ENCODE assay signal across 30 cellular contexts in the genomic region with DNA sequence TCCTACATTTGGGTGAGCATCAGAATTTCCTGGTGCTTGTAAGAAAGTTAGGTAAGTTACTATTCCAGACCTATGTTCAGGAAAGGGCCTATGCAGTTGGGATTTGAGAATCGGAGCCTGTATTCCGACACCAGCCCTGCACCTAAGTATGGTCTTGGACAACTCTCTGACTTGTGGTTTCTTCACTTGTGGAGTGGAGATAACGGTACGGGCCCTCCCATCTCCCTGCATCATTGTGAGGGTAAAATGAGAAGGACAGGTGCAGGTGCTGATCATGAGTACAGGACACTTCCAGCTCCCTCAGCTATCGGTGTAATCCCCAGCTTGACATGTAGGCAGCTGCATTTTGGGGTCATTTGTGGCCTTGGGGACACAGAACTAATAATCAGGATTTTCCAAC.
A peak's percentile ranks its signal among the peaks of the same experiment; 100 is the strongest.
DNase-seq lines count a peak whose midpoint lies in the region; ATAC-seq and TF ChIP-seq lines count a peak whose summit lies in the region.
"Had no signal": no experiment of that assay in that cellular context is flagged by ENCODE, and none has a peak within 500 bp of the region (broad histone marks: within the 10 kb centered on the region; RNA-seq: fewer than 3 reads in every experiment).

No MANE protein-coding gene starts in this region.

- no peak for TF ChIP-seq CTCF in esophagus squamous epithelium (IDR thresholded peaks at IDR 0.05)
- TF ChIP-seq CTCF in RWPE1 (conservative IDR thresholded peaks at IDR 0.05; ENCODE audit: low read depth): no peak

- no peak for ATAC-seq in activated naive CD4-positive, alpha-beta T cell treated with anti-CD3 and anti-CD28 coated beads, Interleukin-2, amount 50 U/mL, for 72 hours
- ATAC-seq in stimulated activated effector memory CD8-positive, alpha-beta T cell treated with anti-CD3 and anti-CD28 coated beads, Interleukin-12 subunit alpha, Interleukin-12 subunit beta, amount 100 ng/mL, for 72 hours: no peak
- ATAC-seq in stimulated activated memory B cell treated with anti-CD40 and anti-IgM and Interleukin-4, amounts not matched to agents 10 μg/mL and 1 μg/mL and 100 μg/mL, for 72 hours: no peak
- no peak for ATAC-seq in GM18502 (IDR thresholded peaks at IDR 0.05; ENCODE audit: poor library complexity, unreplicated experiment)
- ATAC-seq: mucosa of descending colon had no signal

- peaks cover 24 to 79% (median 61%) of the 10 kb centered on the region in 3 donors for H3K4me1 ChIP-seq in esophagus squamous epithelium
- H3K4me1 ChIP-seq: parathyroid adenoma had no signal

- H3K27ac Mint-ChIP-seq in activated naive CD4-positive, alpha-beta T cell treated with anti-CD3 and anti-CD28 coated beads, Interleukin-2, amount 50 U/mL, for 24 hours: peak overlapping the region; percentile 9
- H3K27ac Mint-ChIP-seq in activated naive CD4-positive, alpha-beta T cell treated with anti-CD3 and anti-CD28 coated beads, Interleukin-2, amount 50 U/mL, for 72 hours: peak overlapping the region in 1 of 2 donors; percentile 55
- H3K27ac Mint-ChIP-seq in stimulated activated effector memory CD8-positive, alpha-beta T cell treated with anti-CD3 and anti-CD28 coated beads, Interleukin-12 subunit alpha, Interleukin-12 subunit beta, amount 100 ng/mL, for 72 hours: peak overlapping the region; percentile 88
- no peak overlapping the region for H3K27ac Mint-ChIP-seq in stimulated activated memory B cell treated with anti-CD40 and anti-IgM and Interleukin-4, amounts not matched to agents 10 μg/mL and 1 μg/mL and 100 μg/mL, for 72 hours
- H3K27ac Mint-ChIP-seq: B cell; T-helper 2 cell treated with Interferon-gamma antibody and Interleukin-4, amounts not matched to agents 5 μg/mL and 100 μg/mL, for 36 hours had no signal

- peak overlapping the region in 3 of 4 donors; percentile 10 to 79 (median 76) for H3K27ac ChIP-seq in esophagus squamous epithelium
- no peak overlapping the region for H3K27ac ChIP-seq in RWPE1
- H3K27ac ChIP-seq: KMS-11, parathyroid adenoma, right atrium auricular region had no signal

- H3K27me3 ChIP-seq in esophagus squamous epithelium: no peaks in the 10 kb centered on the region
- H3K27me3 ChIP-seq: dorsolateral prefrontal cortex, MG63, right atrium auricular region, tibial artery, vagina had no signal

- no peaks in the 10 kb centered on the region for H3K36me3 Mint-ChIP-seq in activated naive CD4-positive, alpha-beta T cell treated with anti-CD3 and anti-CD28 coated beads, Interleukin-2, amount 50 U/mL, for 24 hours
- H3K36me3 Mint-ChIP-seq in activated naive CD4-positive, alpha-beta T cell treated with anti-CD3 and anti-CD28 coated beads, Interleukin-2, amount 50 U/mL, for 72 hours: peaks cover 0 to 50% of the 10 kb centered on the region in 2 donors
- no peaks in the 10 kb centered on the region for H3K36me3 Mint-ChIP-seq in stimulated activated effector memory CD8-positive, alpha-beta T cell treated with anti-CD3 and anti-CD28 coated beads, Interleukin-12 subunit alpha, Interleukin-12 subunit beta, amount 100 ng/mL, for 72 hours
- H3K36me3 Mint-ChIP-seq in stimulated activated memory B cell treated with anti-CD40 and anti-IgM and Interleukin-4, amounts not matched to agents 10 μg/mL and 1 μg/mL and 100 μg/mL, for 72 hours: no peaks in the 10 kb centered on the region

- H3K9me3 Mint-ChIP-seq in activated naive CD4-positive, alpha-beta T cell treated with anti-CD3 and anti-CD28 coated beads, Interleukin-2, amount 50 U/mL, for 24 hours: no peaks in the 10 kb centered on the region
- H3K9me3 Mint-ChIP-seq in activated naive CD4-positive, alpha-beta T cell treated with anti-CD3 and anti-CD28 coated beads, Interleukin-2, amount 50 U/mL, for 72 hours: peaks cover 0 to 20% of the 10 kb centered on the region in 2 donors
- H3K9me3 Mint-ChIP-seq in stimulated activated effector memory CD8-positive, alpha-beta T cell treated with anti-CD3 and anti-CD28 coated beads, Interleukin-12 subunit alpha, Interleukin-12 subunit beta, amount 100 ng/mL, for 72 hours: no peaks in the 10 kb centered on the region
- no peaks in the 10 kb centered on the region for H3K9me3 Mint-ChIP-seq in stimulated activated memory B cell treated with anti-CD40 and anti-IgM and Interleukin-4, amounts not matched to agents 10 μg/mL and 1 μg/mL and 100 μg/mL, for 72 hours
- H3K9me3 Mint-ChIP-seq: T-helper 2 cell treated with Interferon-gamma antibody and Interleukin-4, amounts not matched to agents 5 μg/mL and 100 μg/mL, for 36 hours had no signal

- H3K4me1 Mint-ChIP-seq in activated naive CD4-positive, alpha-beta T cell treated with anti-CD3 and anti-CD28 coated beads, Interleukin-2, amount 50 U/mL, for 24 hours: peaks cover 73% of the 10 kb centered on the region
- peaks cover 90% of the 10 kb centered on the region for H3K4me1 Mint-ChIP-seq in stimulated activated effector memory CD8-positive, alpha-beta T cell treated with anti-CD3 and anti-CD28 coated beads, Interleukin-12 subunit alpha, Interleukin-12 subunit beta, amount 100 ng/mL, for 72 hours
- H3K4me1 Mint-ChIP-seq in stimulated activated memory B cell treated with anti-CD40 and anti-IgM and Interleukin-4, amounts not matched to agents 10 μg/mL and 1 μg/mL and 100 μg/mL, for 72 hours: peaks cover 47% of the 10 kb centered on the region

- no peaks in the 10 kb centered on the region for H3K36me3 ChIP-seq in esophagus squamous epithelium
- H3K36me3 ChIP-seq: MG63, right atrium auricular region, tibial artery, vagina had no signal

- DNase-seq in activated naive CD4-positive, alpha-beta T cell treated with anti-CD3 and anti-CD28 coated beads, Interleukin-2, amount 50 U/mL, for 72 hours (ENCODE audit: low spot score in 2 of 2): no peak
- DNase-seq in NCI-H2107 treated with DMSO at 0.1 percent for 48 hours (lab: John Stamatoyannopoulos, UW; ENCODE audit: unreplicated experiment) (peak; percentile 69), esophagus squamous epithelium (lab: John Stamatoyannopoulos, UW) (no peak), RWPE1 (ENCODE audit: low spot score) (no peak)
- DNase-seq in stimulated activated effector memory CD8-positive, alpha-beta T cell treated with anti-CD3 and anti-CD28 coated beads, Interleukin-12 subunit alpha, Interleukin-12 subunit beta, amount 100 ng/mL, for 72 hours (ENCODE audit: low spot score in 2 of 2): no peak
- DNase-seq: ACHN; activated CD4-positive, alpha-beta T cell treated with anti-CD3 and anti-CD28 coated beads for 48 hours; activated gamma-delta T cell treated with Interleukin-2 at 50 U/mL for 16 hours; activated T-cell treated with anti-CD3 and anti-CD28 coated beads, Interleukin-2, amount 50 U/mL, for 1 hour; amniotic stem cell; dorsolateral prefrontal cortex; H7; MG63; mucosa of descending colon; NCI-H1105 treated with DMSO at 0.1 percent for 48 hours; NCI-H187 treated with DMSO at 0.1 percent for 48 hours; NCI-H2227 treated with DMSO at 0.1 percent for 48 hours; SHP77; stimulated activated CD4-positive, alpha-beta T cell treated with anti-CD3 and anti-CD28 coated beads, Interleukin-2, amount 100 ng/mL, for 24 hours; tibial artery had no signal

- H3K9me3 ChIP-seq in esophagus squamous epithelium: no peaks in the 10 kb centered on the region
- H3K9me3 ChIP-seq: MG63, mucosa of descending colon, right atrium auricular region, tibial artery, vagina had no signal

- POLR2A ChIA-PET in RWPE1 (lab: Yijun Ruan, JAX; ENCODE audit: low non-redundant PET): no interaction called here

- WGBS in esophagus squamous epithelium, 2 donors: 72 to 74% methylated on average over 5 of the region's 5 CpGs

- H3K27me3 Mint-ChIP-seq in activated naive CD4-positive, alpha-beta T cell treated with anti-CD3 and anti-CD28 coated beads, Interleukin-2, amount 50 U/mL, for 24 hours: no peaks in the 10 kb centered on the region
- H3K27me3 Mint-ChIP-seq in stimulated activated memory B cell treated with anti-CD40 and anti-IgM and Interleukin-4, amounts not matched to agents 10 μg/mL and 1 μg/mL and 100 μg/mL, for 72 hours: no peaks in the 10 kb centered on the region

- CTCF ChIA-PET in RWPE1 (lab: Yijun Ruan, JAX): interaction anchor here (0.6 kb wide), 2 partner anchors 9 to 493 kb away, joined by 3 to 6 read pairs; no protein-coding TSS in a partner anchor

- no peak overlapping the region for H3K4me3 ChIP-seq in esophagus squamous epithelium
- H3K4me3 ChIP-seq: dorsolateral prefrontal cortex, lung, MG63, mucosa of descending colon, right atrium auricular region, tibial artery, vagina had no signal

- intact Hi-C loops in esophagus squamous epithelium (cut with DNase I): loop anchor here (10.0 kb wide), 1 partner anchor 138 kb away; the partner anchor contains the start of gene NAMPT

- no peak overlapping the region for H3K4me3 Mint-ChIP-seq in activated naive CD4-positive, alpha-beta T cell treated with anti-CD3 and anti-CD28 coated beads, Interleukin-2, amount 50 U/mL, for 24 hours
- no peak overlapping the region for H3K4me3 Mint-ChIP-seq in stimulated activated effector memory CD8-positive, alpha-beta T cell treated with anti-CD3 and anti-CD28 coated beads, Interleukin-12 subunit alpha, Interleukin-12 subunit beta, amount 100 ng/mL, for 72 hours
- H3K4me3 Mint-ChIP-seq in stimulated activated memory B cell treated with anti-CD40 and anti-IgM and Interleukin-4, amounts not matched to agents 10 μg/mL and 1 μg/mL and 100 μg/mL, for 72 hours: no peak overlapping the region
- H3K4me3 Mint-ChIP-seq: B cell; T-helper 2 cell treated with Interferon-gamma antibody and Interleukin-4, amounts not matched to agents 5 μg/mL and 100 μg/mL, for 36 hours had no signal

- no peak for TF ChIP-seq POLR2A in esophagus squamous epithelium (IDR thresholded peaks at IDR 0.05)
